11 cellular contexts compared by ENCODE assay signal in the genomic region with DNA sequence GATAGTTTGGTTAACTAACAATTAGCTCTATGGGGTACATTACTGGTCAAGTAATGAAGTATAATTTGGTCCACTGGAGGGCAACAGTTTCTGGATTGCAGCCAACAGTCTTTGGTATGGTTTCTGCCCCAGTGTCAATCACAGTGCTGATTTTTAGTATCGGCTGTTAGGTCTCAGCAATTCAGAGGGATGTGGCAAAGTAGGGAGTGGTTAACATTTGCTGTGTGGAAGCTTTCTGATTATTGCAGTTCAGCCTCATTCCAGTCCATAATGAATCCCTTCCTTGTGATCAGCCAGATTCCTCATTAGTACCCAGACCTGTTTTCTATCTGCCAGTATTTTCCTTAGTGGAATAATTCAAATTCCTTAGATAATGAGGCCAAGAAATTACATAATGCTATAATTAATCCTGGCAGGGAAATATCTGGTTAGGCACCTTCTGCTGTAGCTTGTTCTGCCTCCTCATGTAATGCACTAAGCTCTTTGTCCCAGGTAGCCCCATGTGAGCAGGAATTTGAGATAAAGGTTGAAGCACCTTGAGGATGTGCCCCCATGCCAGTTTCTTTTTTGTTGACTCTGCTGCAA. TPM values are rescaled to one million over a fixed set of nuclear protein-coding genes. Genes with fewer than 3 reads are reported as not detected.
A peak's percentile ranks its signal among the peaks of the same experiment; 100 is the strongest.
DNase-seq lines count a peak whose midpoint lies in the region; ATAC-seq and TF ChIP-seq lines count a peak whose summit lies in the region.
"Had no signal": no experiment of that assay in that cellular context is flagged by ENCODE, and none has a peak within 500 bp of the region (broad histone marks: within the 10 kb centered on the region; RNA-seq: fewer than 3 reads in every experiment).

No MANE protein-coding gene starts in this region.

- H3K27ac Mint-ChIP-seq in neural crest cell (ENCODE audit: unreplicated experiment), result no peak overlapping the region
- no peak overlapping the region for H3K27ac Mint-ChIP-seq in activated CD4-positive, alpha-beta T cell treated with anti-CD3 and anti-CD28 coated beads, Interleukin-2, amount 10 ng/mL, durations not matched to agents 24 days and 14 days

- intact Hi-C loops in activated CD4-positive, alpha-beta T cell treated with anti-CD3 and anti-CD28 coated beads, Interleukin-2, amount 10 ng/mL, durations not matched to agents 24 days and 14 days (cut with micrococcal nuclease), result no loop called here

- no peaks in the 10 kb centered on the region for H3K9me3 Mint-ChIP-seq in neural crest cell
- H3K9me3 Mint-ChIP-seq in activated CD4-positive, alpha-beta T cell treated with anti-CD3 and anti-CD28 coated beads, Interleukin-2, amount 10 ng/mL, durations not matched to agents 24 days and 14 days, result no peaks in the 10 kb centered on the region

- DNase-seq in HCEC 1CT (peak; percentile 64), NCI-H69 (lab: John Stamatoyannopoulos, UW) (peak; percentile 93), epithelial cell of esophagus (ENCODE audit: low read depth) (peak; percentile 89), neural crest cell (ENCODE audit: low read depth, low spot score) (no peak), NCI-H1694 treated with DMSO at 0.1 percent for 48 hours (lab: John Stamatoyannopoulos, UW) (no peak), NCI-H1694 (lab: John Stamatoyannopoulos, UW) (no peak)
- DNase-seq in activated CD4-positive, alpha-beta T cell treated with anti-CD3 and anti-CD28 coated beads, Interleukin-2, amount 10 ng/mL, durations not matched to agents 24 days and 14 days, result no peak
- DNase-seq: central memory CD4-positive, alpha-beta T cell; H7; NCI-H187 had no signal

- peaks cover 16% of the 10 kb centered on the region for H3K4me1 Mint-ChIP-seq in neural crest cell
- H3K4me1 Mint-ChIP-seq in activated CD4-positive, alpha-beta T cell treated with anti-CD3 and anti-CD28 coated beads, Interleukin-2, amount 10 ng/mL, durations not matched to agents 24 days and 14 days, result no peaks in the 10 kb centered on the region

- no peak overlapping the region for H3K4me3 ChIP-seq in epithelial cell of esophagus (ENCODE audit: low read length)

- peaks cover 7% of the 10 kb centered on the region for H3K36me3 Mint-ChIP-seq in neural crest cell (ENCODE audit: low read depth)
- H3K36me3 Mint-ChIP-seq in activated CD4-positive, alpha-beta T cell treated with anti-CD3 and anti-CD28 coated beads, Interleukin-2, amount 10 ng/mL, durations not matched to agents 24 days and 14 days (ENCODE audit: low read depth), result no peaks in the 10 kb centered on the region

- ATAC-seq in HG03571 (IDR thresholded peaks at IDR 0.05; ENCODE audit: unreplicated experiment), result no peak

- no peaks in the 10 kb centered on the region for H3K27me3 Mint-ChIP-seq in neural crest cell (ENCODE audit: low read depth)
- peaks cover 15% of the 10 kb centered on the region for H3K27me3 Mint-ChIP-seq in activated CD4-positive, alpha-beta T cell treated with anti-CD3 and anti-CD28 coated beads, Interleukin-2, amount 10 ng/mL, durations not matched to agents 24 days and 14 days

- peak; percentile 12 for TF ChIP-seq CTCF in epithelial cell of esophagus (IDR thresholded peaks at IDR 0.05; ENCODE audit: insufficient read depth, low read depth, low read length, missing control alignments)
- TF ChIP-seq CTCF in neural crest cell (conservative IDR thresholded peaks at IDR 0.05), result peak; percentile 43

- no peak overlapping the region for H3K4me3 Mint-ChIP-seq in neural crest cell
- H3K4me3 Mint-ChIP-seq in activated CD4-positive, alpha-beta T cell treated with anti-CD3 and anti-CD28 coated beads, Interleukin-2, amount 10 ng/mL, durations not matched to agents 24 days and 14 days, result no peak overlapping the region

RNA-seq across cellular contexts. Expression of a gene that starts 14.0 kb away (rescaled TPM):
- total RNA-seq in neural crest cell, result 4.4 and 4.6 TPM in 2 replicates
- total RNA-seq in activated CD4-positive, alpha-beta T cell treated with anti-CD3 and anti-CD28 coated beads, Interleukin-2, amount 10 ng/mL, durations not matched to agents 24 days and 14 days, result 0.07 and 0.33 TPM in 2 replicates

Comparison
In these comparisons a context has a peak if more than half of its experiments do, and no peak if none do; other contexts are left out.
1. DNase-seq: peak in HCEC 1CT (single experiment), NCI-H69 (single experiment) and epithelial cell of esophagus (single experiment); none in neural crest cell (single experiment), activated CD4-positive, alpha-beta T cell treated with anti-CD3 and anti-CD28 coated beads, Interleukin-2, amount 10 ng/mL, durations not matched to agents 24 days and 14 days (single experiment), NCI-H1694 treated with DMSO at 0.1 percent for 48 hours (single experiment) and NCI-H1694 (single experiment).